1 cellular context compared by ENCODE assay signal in the genomic region with DNA sequence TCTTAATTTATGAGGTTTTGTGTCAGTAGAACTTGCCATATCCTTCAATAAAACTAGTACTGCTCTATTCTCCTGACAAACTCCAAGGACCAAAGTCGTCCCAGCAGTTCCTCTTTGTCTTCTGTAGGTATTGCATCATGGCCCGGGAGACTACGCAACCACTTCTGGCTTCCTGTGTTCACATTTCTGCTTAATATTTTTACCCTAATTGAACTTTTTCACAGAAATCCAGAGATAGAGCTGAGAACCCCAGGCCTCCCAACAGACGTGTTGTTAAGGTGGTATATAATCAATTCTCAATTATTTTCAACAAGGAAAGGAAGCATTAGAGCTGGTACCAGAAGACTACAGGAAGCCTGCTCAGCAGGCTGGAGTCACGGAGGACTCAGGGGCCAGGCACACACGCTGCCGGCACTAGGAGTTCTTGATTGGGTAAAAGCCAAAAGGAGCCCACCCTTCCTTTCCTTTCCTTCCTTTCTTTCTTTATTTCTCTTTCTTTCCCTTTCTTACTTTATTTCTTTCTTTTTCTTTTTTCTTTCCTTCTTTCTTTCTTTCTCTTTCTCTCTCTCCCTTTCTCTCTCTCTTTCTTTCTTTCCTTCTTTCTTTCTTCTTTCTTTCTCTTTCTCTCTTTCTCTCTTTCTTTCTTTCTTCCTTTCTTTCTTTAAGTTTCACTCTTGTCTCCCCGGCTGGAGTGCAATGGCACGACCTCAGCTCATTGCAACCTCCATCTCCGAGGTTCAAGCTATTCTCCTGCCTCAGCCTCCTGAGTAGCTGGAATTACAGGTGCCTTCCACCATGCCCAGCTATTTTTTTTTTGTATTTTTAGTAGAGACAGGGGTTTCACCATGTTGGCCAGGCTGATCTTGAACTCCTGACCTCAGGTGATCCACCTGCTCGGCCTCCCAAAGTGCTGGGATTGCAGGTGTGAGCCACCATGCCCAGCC.
A peak's percentile ranks its signal among the peaks of the same experiment; 100 is the strongest.
TF ChIP-seq lines count a peak whose summit lies in the region.

No MANE protein-coding gene starts in this region.

TF ChIP-seq in K562, 482 proteins besides CTCF, POLR2A, EP300 and RAD21 (continued from another document and continues in another):
- TF ChIP-seq ATF6 (CRISPR knock-in tag; IDR thresholded peaks at IDR 0.05) = no peak
- peak; percentile 25; the same call in 1 of the 2 replicates for TF ChIP-seq ETV1 (tag; conservative IDR thresholded peaks at IDR 0.05; ENCODE audit: low read depth)
- no peak for TF ChIP-seq HMG20B (CRISPR knock-in tag; IDR thresholded peaks at IDR 0.05)
- no peak for TF ChIP-seq RBM22 (IDR thresholded peaks at IDR 0.05; ENCODE audit: low read depth, low read length, poor library complexity, severe bottlenecking)
- no peak for TF ChIP-seq ZNF133 (CRISPR knock-in tag; IDR thresholded peaks at IDR 0.05)
- TF ChIP-seq CHD4 (IDR thresholded peaks at IDR 0.05; ENCODE audit: insufficient read depth, insufficient replicate concordance, low read depth, low read length, poor library complexity, severe bottlenecking) = no peak
- peak; percentile 47; the same call in 1 of the 2 replicates for TF ChIP-seq CREM (IDR thresholded peaks at IDR 0.05; ENCODE audit: low read depth)
- TF ChIP-seq KAT7 (CRISPR knock-in tag; IDR thresholded peaks at IDR 0.05; ENCODE audit: borderline replicate concordance) = no peak
- TF ChIP-seq KAT2B (IDR thresholded peaks at IDR 0.05; ENCODE audit: low read depth, low read length) = no peak
- no peak for TF ChIP-seq ZNF143 (CRISPR knock-in tag; IDR thresholded peaks at IDR 0.05)
- no peak for TF ChIP-seq ETS1 (conservative IDR thresholded peaks at IDR 0.05; ENCODE audit: control insufficient read depth, low read depth, low read length)
- no peak for TF ChIP-seq TSC22D4 (tag; IDR thresholded peaks at IDR 0.05)
- TF ChIP-seq ZFPM2 (CRISPR knock-in tag; IDR thresholded peaks at IDR 0.05) = no peak
- TF ChIP-seq ELF1 (tag; IDR thresholded peaks at IDR 0.05) = peak; percentile 40; the same call in 1 of the 2 replicates
- TF ChIP-seq CBFA2T2 (conservative IDR thresholded peaks at IDR 0.05) = no peak
- 0 out of 2 replicates have a peak, but pooled peaks have one; percentile 20 for TF ChIP-seq CTBP1 (IDR thresholded peaks at IDR 0.05; ENCODE audit: borderline replicate concordance)
- TF ChIP-seq, protein P1, sequence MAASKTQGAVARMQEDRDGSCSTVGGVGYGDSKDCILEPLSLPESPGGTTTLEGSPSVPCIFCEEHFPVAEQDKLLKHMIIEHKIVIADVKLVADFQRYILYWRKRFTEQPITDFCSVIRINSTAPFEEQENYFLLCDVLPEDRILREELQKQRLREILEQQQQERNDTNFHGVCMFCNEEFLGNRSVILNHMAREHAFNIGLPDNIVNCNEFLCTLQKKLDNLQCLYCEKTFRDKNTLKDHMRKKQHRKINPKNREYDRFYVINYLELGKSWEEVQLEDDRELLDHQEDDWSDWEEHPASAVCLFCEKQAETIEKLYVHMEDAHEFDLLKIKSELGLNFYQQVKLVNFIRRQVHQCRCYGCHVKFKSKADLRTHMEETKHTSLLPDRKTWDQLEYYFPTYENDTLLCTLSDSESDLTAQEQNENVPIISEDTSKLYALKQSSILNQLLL (CRISPR knock-in tag; IDR thresholded peaks at IDR 0.05; ENCODE audit: borderline replicate concordance) = no peak
- no peak for TF ChIP-seq REST (CRISPR knock-in tag; IDR thresholded peaks at IDR 0.05; ENCODE audit: low read depth)
- peak; percentile 77; the same call in 1 of the 2 replicates for TF ChIP-seq ZBTB26 (CRISPR knock-in tag; IDR thresholded peaks at IDR 0.05)
- TF ChIP-seq CBX1 (IDR thresholded peaks at IDR 0.05; ENCODE audit: low read depth) = no peak
- TF ChIP-seq ARID1B (IDR thresholded peaks at IDR 0.05) = no peak
- no peak for TF ChIP-seq SIRT6 (IDR thresholded peaks at IDR 0.05; ENCODE audit: low read depth, low read length)
- no peak for TF ChIP-seq MTF1 (CRISPR knock-in tag; IDR thresholded peaks at IDR 0.05; ENCODE audit: borderline replicate concordance)
- TF ChIP-seq ZFP36 (IDR thresholded peaks at IDR 0.05; ENCODE audit: low read depth, low read length, partially characterized antibody) = no peak
- peak; percentile 83 for TF ChIP-seq ZNF175 (CRISPR knock-in tag; IDR thresholded peaks at IDR 0.05; ENCODE audit: low read depth)
- TF ChIP-seq ZNF121 (CRISPR knock-in tag; conservative IDR thresholded peaks at IDR 0.05) = no peak
- no peak for TF ChIP-seq ZFP30 (CRISPR knock-in tag; IDR thresholded peaks at IDR 0.05; ENCODE audit: borderline replicate concordance)
- no peak for TF ChIP-seq ZNF318 (IDR thresholded peaks at IDR 0.05; ENCODE audit: borderline replicate concordance in 1 of 2, low read depth in 1 of 2)
- TF ChIP-seq RCOR1 (IDR thresholded peaks at IDR 0.05; ENCODE audit: borderline replicate concordance in 1 of 2, low read depth in 2 of 2, low read length in 2 of 2) = no peak
- no peak for TF ChIP-seq SMARCA5 (IDR thresholded peaks at IDR 0.05)
- no peak for TF ChIP-seq CAMTA2 (CRISPR knock-in tag; conservative IDR thresholded peaks at IDR 0.05)
- no peak for TF ChIP-seq POU5F1 (IDR thresholded peaks at IDR 0.05; ENCODE audit: borderline replicate concordance, low read depth, low read length, partially characterized antibody)
